14 cellular contexts compared by ENCODE assay signal in the genomic region with DNA sequence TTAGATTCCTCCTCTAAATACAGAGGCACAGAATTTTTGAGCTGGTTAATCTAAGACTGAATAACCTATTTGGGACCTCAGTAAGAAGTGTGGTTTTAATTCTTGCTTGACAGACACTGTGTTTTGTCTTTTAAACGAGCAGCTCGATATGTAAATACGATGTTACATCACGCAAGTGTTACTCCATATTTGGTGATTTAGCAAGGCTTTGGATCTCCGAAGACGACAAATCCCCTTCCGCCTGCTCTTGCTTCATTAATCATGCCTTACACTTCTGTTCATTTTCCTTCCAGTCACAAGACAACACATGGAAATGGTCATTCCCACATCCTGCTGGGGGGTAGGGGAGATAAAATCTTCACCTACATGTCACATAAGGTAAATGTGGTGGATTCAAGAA. TPM values are rescaled to one million over a fixed set of nuclear protein-coding genes. Genes with fewer than 3 reads are reported as not detected.
DNase-seq lines count a peak whose midpoint lies in the region; ATAC-seq and TF ChIP-seq lines count a peak whose summit lies in the region.
"Had no signal": no experiment of that assay in that cellular context is flagged by ENCODE, and none has a peak within 500 bp of the region (broad histone marks: within the 10 kb centered on the region; RNA-seq: fewer than 3 reads in every experiment).

No MANE protein-coding gene starts in this region.

- H3K9me3 ChIP-seq in left ventricle myocardium inferior (replicated peaks) (no peaks in the 10 kb centered on the region), upper lobe of right lung (no peaks in the 10 kb centered on the region), thyroid gland (no peaks in the 10 kb centered on the region)

- H3K27me3 Mint-ChIP-seq in natural killer cell (ENCODE audit: low read depth in 2 of 2): peaks cover 43 to 76% of the 10 kb centered on the region in 2 donors

- peaks cover 83% of the 10 kb centered on the region for H3K27me3 ChIP-seq in left ventricle myocardium inferior (ENCODE audit: low read depth)
- H3K27me3 ChIP-seq in upper lobe of right lung: peaks cover 51% of the 10 kb centered on the region
- no peaks in the 10 kb centered on the region for H3K27me3 ChIP-seq in thyroid gland

- peaks cover 61% of the 10 kb centered on the region for H3K4me1 ChIP-seq in left ventricle myocardium inferior
- H3K4me1 ChIP-seq in upper lobe of right lung: peaks cover 1% of the 10 kb centered on the region
- H3K4me1 ChIP-seq in thyroid gland: peaks cover 1 to 3% of the 10 kb centered on the region in 2 donors

- no peaks in the 10 kb centered on the region for H3K9me3 Mint-ChIP-seq in natural killer cell

- no peak overlapping the region for H3K4me3 Mint-ChIP-seq in natural killer cell

- ATAC-seq in left cardiac atrium: no peak
- peak; percentile 48 for ATAC-seq in upper lobe of right lung
- no peak for ATAC-seq in natural killer cell

- H3K27ac ChIP-seq in left ventricle myocardium inferior (replicated peaks) (peak overlapping the region; percentile 87), upper lobe of right lung (no peak overlapping the region), thyroid gland (no peak overlapping the region)

- H3K4me3 ChIP-seq in left ventricle myocardium inferior (no peak overlapping the region), upper lobe of right lung (no peak overlapping the region), thyroid gland (replicated peaks in 1 of 3) (no peak overlapping the region)

- no peak overlapping the region for H3K27ac Mint-ChIP-seq in natural killer cell

- no peak for TF ChIP-seq POLR2A in thyroid gland (IDR thresholded peaks at IDR 0.05)

- no peak for TF ChIP-seq CTCF in left ventricle myocardium inferior (IDR thresholded peaks at IDR 0.05; ENCODE audit: borderline replicate concordance)
- TF ChIP-seq CTCF in upper lobe of right lung (IDR thresholded peaks at IDR 0.05): no peak
- no peak for TF ChIP-seq CTCF in natural killer cell (IDR thresholded peaks at IDR 0.05)
- no peak for TF ChIP-seq CTCF in thyroid gland (IDR thresholded peaks at IDR 0.05)

- peaks cover 3 to 10% of the 10 kb centered on the region in 2 donors for H3K4me1 Mint-ChIP-seq in natural killer cell

- WGBS in thyroid gland, 2 donors: 90 to 93% methylated on average over 7 of the region's 7 CpGs

- no peaks in the 10 kb centered on the region for H3K36me3 Mint-ChIP-seq in natural killer cell

- H3K36me3 ChIP-seq in left ventricle myocardium inferior (no peaks in the 10 kb centered on the region), upper lobe of right lung (no peaks in the 10 kb centered on the region), thyroid gland (no peaks in the 10 kb centered on the region)

- no peak for DNase-seq in left ventricle myocardium inferior
- no peak for DNase-seq in left cardiac atrium
- peak; percentile 59 for DNase-seq in astrocyte of the hippocampus (ENCODE audit: low read depth, low spot score)
- peak; percentile 20 for DNase-seq in left kidney (ENCODE audit: low read depth, low spot score)
- no peak for DNase-seq in upper lobe of right lung
- DNase-seq in activated T-cell treated with anti-CD3 and anti-CD28 coated beads for 4 hours: no peak
- no peak for DNase-seq in natural killer cell
- DNase-seq in thyroid gland: no peak
- DNase-seq: activated CD8-positive, alpha-beta memory T cell treated with anti-CD3 and anti-CD28 coated beads for 24 hours; activated gamma-delta T cell treated with Interleukin-2 at 50 U/mL for 16 hours; mammary epithelial cell; NCI-H1436 treated with DMSO at 0.1 percent for 48 hours; NCI-H69; occipital lobe had no signal

- intact Hi-C loops in left ventricle myocardium inferior (cut with micrococcal nuclease): no loop called here
- intact Hi-C loops in left cardiac atrium (cut with DNase I): no loop called here
- intact Hi-C loops in upper lobe of right lung (cut with DNase I): no loop called here
- intact Hi-C loops in natural killer cell (cut with micrococcal nuclease): no loop called here
- intact Hi-C loops in thyroid gland (cut with DNase I): no loop called here

RNA-seq across cellular contexts. Expression of gene BCL11A, which starts 9.4 kb away (rescaled TPM):
- 27.1 TPM for total RNA-seq in left ventricle myocardium inferior
- total RNA-seq in left cardiac atrium: 1 to 10 TPM; 4.5 to 4.7 TPM
- total RNA-seq in upper lobe of right lung: 10.3 TPM
- 1 to 10 TPM; 2.6 to 3.5 (median 3.0) TPM for total RNA-seq in natural killer cell
- total RNA-seq in thyroid gland: 10 to 100 TPM in 1 of 4 donors, 1 to 10 TPM in 3; 4.6 to 12.8 (median 9.0) TPM

Comparison
In these comparisons a context has a peak if more than half of its experiments do, and no peak if none do; other contexts are left out.
1. DNase-seq: peak in astrocyte of the hippocampus (single experiment) and left kidney (single experiment); none in left ventricle myocardium inferior (single experiment), left cardiac atrium (single experiment), upper lobe of right lung (single experiment), activated T-cell treated with anti-CD3 and anti-CD28 coated beads for 4 hours (single experiment), natural killer cell (single experiment) and thyroid gland (0 of 2).